Comparison of ENCODE assay signal across 15 cellular contexts in the genomic region with DNA sequence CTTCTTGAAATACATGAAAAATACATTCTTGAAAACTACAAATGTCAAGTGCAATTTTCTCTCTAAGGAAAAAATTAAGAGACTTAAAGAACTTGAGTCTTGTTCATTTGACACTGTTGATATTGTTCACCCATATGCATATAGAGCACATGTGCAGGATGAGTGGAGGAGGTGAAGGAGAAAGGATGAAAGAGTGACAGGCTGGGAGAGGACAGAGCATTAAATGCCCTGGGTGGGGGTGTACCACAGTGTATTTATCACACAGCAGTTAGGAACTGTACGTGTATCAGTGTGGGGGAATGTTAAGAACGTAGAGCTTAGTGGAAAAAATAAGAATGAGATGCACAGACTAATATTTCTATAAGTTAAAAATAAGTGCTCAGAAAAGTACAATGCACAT. TPM values are rescaled to one million over a fixed set of nuclear protein-coding genes. Genes with fewer than 3 reads are reported as not detected.
DNase-seq lines count a peak whose midpoint lies in the region; ATAC-seq and TF ChIP-seq lines count a peak whose summit lies in the region.
"Had no signal": no experiment of that assay in that cellular context is flagged by ENCODE, and none has a peak within 500 bp of the region (broad histone marks: within the 10 kb centered on the region; RNA-seq: fewer than 3 reads in every experiment).

No MANE protein-coding gene starts in this region.

- no peaks in the 10 kb centered on the region for H3K27me3 ChIP-seq in dorsolateral prefrontal cortex
- H3K27me3 ChIP-seq in CD4-positive, alpha-beta T cell (ENCODE audit: control insufficient read depth, insufficient read depth, low read length) = no peaks in the 10 kb centered on the region
- no peaks in the 10 kb centered on the region for H3K27me3 ChIP-seq in colonic mucosa
- H3K27me3 ChIP-seq: gastrocnemius medialis, testis had no signal

- no peaks in the 10 kb centered on the region for H3K36me3 ChIP-seq in colonic mucosa
- H3K36me3 ChIP-seq: gastrocnemius medialis, left ventricle myocardium inferior had no signal

- no peaks in the 10 kb centered on the region for H3K27me3 Mint-ChIP-seq in T-cell
- no peaks in the 10 kb centered on the region for H3K27me3 Mint-ChIP-seq in osteocyte (ENCODE audit: unreplicated experiment)
- no peaks in the 10 kb centered on the region for H3K27me3 Mint-ChIP-seq in CD4-positive, alpha-beta T cell

- intact Hi-C loops in dorsolateral prefrontal cortex (cut with DNase I) (loop anchor here in 1 of 2 donors (5.0 kb wide), 1 partner anchor 60 kb away; no protein-coding TSS in a partner anchor), colonic mucosa (cut with DNase I) (no loop called here)
- intact Hi-C loops in CD4-positive, alpha-beta T cell (cut with DNase I, micrococcal nuclease) = no loop called here

- H3K4me3 Mint-ChIP-seq in T-cell (peak overlapping the region in 2 of 3 donors; percentile 17 to 19), osteocyte (ENCODE audit: unreplicated experiment) (no peak overlapping the region)
- H3K4me3 Mint-ChIP-seq in CD4-positive, alpha-beta T cell = no peak overlapping the region
- H3K4me3 Mint-ChIP-seq: naive B cell had no signal

- H3K36me3 Mint-ChIP-seq in T-cell (no peaks in the 10 kb centered on the region), osteocyte (ENCODE audit: unreplicated experiment) (peaks cover 10% of the 10 kb centered on the region)
- H3K36me3 Mint-ChIP-seq in CD4-positive, alpha-beta T cell (ENCODE audit: low read depth) = no peaks in the 10 kb centered on the region
- H3K36me3 Mint-ChIP-seq: naive B cell had no signal

- POLR2A ChIA-PET in HEK293T (lab: Yijun Ruan, JAX) (no interaction called here), T-cell (lab: Charles Lee) (no interaction called here)
- POLR2A ChIA-PET in CD4-positive, alpha-beta T cell (lab: Charles Lee) = interaction anchor here (0.6 kb wide), 1 partner anchor 25 kb away, joined by 3 read pairs; no protein-coding TSS in a partner anchor

- H3K4me1 ChIP-seq in colonic mucosa = peaks cover 16% of the 10 kb centered on the region

- ATAC-seq in T-cell (replicated peaks in 1 of 4) = no peak
- ATAC-seq in CD4-positive, alpha-beta T cell (ENCODE audit: poor library complexity) = no peak
- ATAC-seq: gastrocnemius medialis had no signal

- H3K9ac ChIP-seq in colonic mucosa (ENCODE audit: low read depth in 2 of 2, low read length in 2 of 2) = no peak overlapping the region

- H3K27ac ChIP-seq in dorsolateral prefrontal cortex = peak overlapping the region in 58 of 59 donors; percentile 40 to 93 (median 84)
- H3K27ac ChIP-seq in CD4-positive, alpha-beta T cell (ENCODE audit: low read depth, low read length) = no peak overlapping the region
- H3K27ac ChIP-seq in colonic mucosa = no peak overlapping the region

- H3K4me1 Mint-ChIP-seq in T-cell = peaks cover 22 to 29% (median 28%) of the 10 kb centered on the region in 3 donors
- H3K4me1 Mint-ChIP-seq in osteocyte (ENCODE audit: unreplicated experiment) = peaks cover 77% of the 10 kb centered on the region
- peaks cover 34% of the 10 kb centered on the region for H3K4me1 Mint-ChIP-seq in CD4-positive, alpha-beta T cell (ENCODE audit: low read depth)
- H3K4me1 Mint-ChIP-seq: naive B cell had no signal

- no peaks in the 10 kb centered on the region for H3K9me3 ChIP-seq in CD4-positive, alpha-beta T cell (ENCODE audit: control insufficient read depth, low read length)
- no peaks in the 10 kb centered on the region for H3K9me3 ChIP-seq in colonic mucosa
- H3K9me3 ChIP-seq: gastrocnemius medialis, left ventricle myocardium inferior, testis had no signal

- H3K4me3 ChIP-seq in dorsolateral prefrontal cortex = peak overlapping the region in 32 of 59 donors; percentile 1 to 51 (median 22)
- no peak overlapping the region for H3K4me3 ChIP-seq in colonic mucosa
- H3K4me3 ChIP-seq: gastrocnemius medialis, left ventricle myocardium inferior, testis had no signal

- no peak for TF ChIP-seq CTCF in dorsolateral prefrontal cortex (IDR thresholded peaks at IDR 0.05 in 54 of 56, conservative IDR thresholded peaks at IDR 0.05 in 2 of 56; ENCODE audit: low read depth in 1 of 56, partially characterized antibody in 56 of 56)
- TF ChIP-seq CTCF in osteocyte (IDR thresholded peaks at IDR 0.05) = no peak
- no peak for TF ChIP-seq CTCF in CD4-positive, alpha-beta T cell (IDR thresholded peaks at IDR 0.05)
- no peak for TF ChIP-seq CTCF in colonic mucosa (IDR thresholded peaks at IDR 0.05)

- no peak for DNase-seq in HEK293T (ENCODE audit: extremely low spot score)
- DNase-seq in T-cell = no peak
- no peak for DNase-seq in dorsolateral prefrontal cortex
- DNase-seq in osteocyte (ENCODE audit: extremely low spot score, unreplicated experiment) = no peak
- DNase-seq in CD4-positive, alpha-beta T cell = no peak
- no peak for DNase-seq in stimulated activated CD4-positive, alpha-beta T cell treated with anti-CD3 and anti-CD28 coated beads, Interleukin-12 subunit alpha, Interleukin-12 subunit beta, amount 100 ng/mL, for 4 hours
- no peak for DNase-seq in colonic mucosa
- DNase-seq: activated CD4-positive, CD25-positive, alpha-beta regulatory T cell treated with anti-CD3 and anti-CD28 coated beads, Interleukin-2, amount 50 U/mL, for 72 hours; gastrocnemius medialis; H7; left ventricle myocardium inferior; naive B cell; NCI-H2029; RPMI8226; testis had no signal

- H3K27ac Mint-ChIP-seq in T-cell (no peak overlapping the region), osteocyte (ENCODE audit: unreplicated experiment) (peak overlapping the region; percentile 67)
- no peak overlapping the region for H3K27ac Mint-ChIP-seq in CD4-positive, alpha-beta T cell
- H3K27ac Mint-ChIP-seq: naive B cell had no signal

- H3K9me3 Mint-ChIP-seq in T-cell (no peaks in the 10 kb centered on the region), osteocyte (ENCODE audit: unreplicated experiment) (no peaks in the 10 kb centered on the region)
- H3K9me3 Mint-ChIP-seq in CD4-positive, alpha-beta T cell = no peaks in the 10 kb centered on the region
- H3K9me3 Mint-ChIP-seq: naive B cell had no signal

- CTCF ChIA-PET in HEK293T (lab: Yijun Ruan, JAX) (no interaction called here), T-cell (lab: Charles Lee) (no interaction called here)
- CTCF ChIA-PET in CD4-positive, alpha-beta T cell (lab: Charles Lee) = no interaction called here

TF ChIP-seq in HEK293T, 16 proteins besides CTCF, POLR2A, EP300 and RAD21:
- TF ChIP-seq NFRKB (IDR thresholded peaks at IDR 0.05) = no peak
- TF ChIP-seq, protein P1, sequence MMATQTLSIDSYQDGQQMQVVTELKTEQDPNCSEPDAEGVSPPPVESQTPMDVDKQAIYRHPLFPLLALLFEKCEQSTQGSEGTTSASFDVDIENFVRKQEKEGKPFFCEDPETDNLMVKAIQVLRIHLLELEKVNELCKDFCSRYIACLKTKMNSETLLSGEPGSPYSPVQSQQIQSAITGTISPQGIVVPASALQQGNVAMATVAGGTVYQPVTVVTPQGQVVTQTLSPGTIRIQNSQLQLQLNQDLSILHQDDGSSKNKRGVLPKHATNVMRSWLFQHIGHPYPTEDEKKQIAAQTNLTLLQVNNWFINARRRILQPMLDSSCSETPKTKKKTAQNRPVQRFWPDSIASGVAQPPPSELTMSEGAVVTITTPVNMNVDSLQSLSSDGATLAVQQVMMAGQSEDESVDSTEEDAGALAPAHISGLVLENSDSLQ (IDR thresholded peaks at IDR 0.05) = 0 out of 2 replicates have a peak, but pooled peaks have one; percentile 10

RNA-seq across cellular contexts. Expression of a gene that starts 45.7 kb away (rescaled TPM):
- total RNA-seq in T-cell (1 to 10 TPM in 4 of 5 donors, under 1 TPM in 1; 0.54 to 2.5 (median 2.0) TPM), dorsolateral prefrontal cortex (10 to 100 TPM; 22.0 to 78.0 (median 36.6) TPM), osteocyte (71.6 and 77.6 TPM in 2 replicates), colonic mucosa (10 to 100 TPM; 75.0 to 76.7 TPM)
- 1 to 10 TPM in 1 of 2 experiments, under 1 TPM in 1; 0.92 to 1.5 TPM for total RNA-seq in CD4-positive, alpha-beta T cell

Comparison
In these comparisons a context has a peak if more than half of its experiments do, and no peak if none do; other contexts are left out.
1. H3K4me3 Mint-ChIP-seq: peak in T-cell (2 of 3); none in osteocyte (single experiment) and CD4-positive, alpha-beta T cell (single experiment).
2. H3K27ac ChIP-seq: peak in dorsolateral prefrontal cortex (58 of 59); none in CD4-positive, alpha-beta T cell (single experiment) and colonic mucosa (single experiment).
3. RNA of a gene that starts 45.7 kb away (total RNA-seq): 75.0 to 76.7 TPM in colonic mucosa, 71.6 to 77.6 TPM in osteocyte and 22.0 to 78.0 TPM in dorsolateral prefrontal cortex; 0.54 to 2.5 TPM in T-cell and 0.92 to 1.5 TPM in CD4-positive, alpha-beta T cell; every median in the first group is over 4 times any median in the second.